Comparison of ENCODE assay signal across 1 cellular context in genomic region chr1:41526956-41527561, GRCh38.
TF ChIP-seq lines count a peak whose summit lies in the region.

No MANE protein-coding gene starts in this region.

TF ChIP-seq in HepG2, 621 proteins besides CTCF, POLR2A, EP300 and RAD21:
- TF ChIP-seq HNRNPLL (IDR thresholded peaks at IDR 0.05; ENCODE audit: low read depth, low read length, poor library complexity, severe bottlenecking) (no peak), NFE2L1 (CRISPR knock-in tag; IDR thresholded peaks at IDR 0.05; ENCODE audit: borderline replicate concordance) (no peak), SMARCC2 (IDR thresholded peaks at IDR 0.05) (no peak), ZNF337 (CRISPR knock-in tag; IDR thresholded peaks at IDR 0.05; ENCODE audit: borderline replicate concordance, low read depth) (no peak), AKAP8 (CRISPR knock-in tag; IDR thresholded peaks at IDR 0.05) (no peak), ZNF367 (CRISPR knock-in tag; IDR thresholded peaks at IDR 0.05; ENCODE audit: borderline replicate concordance) (no peak), CSRNP2 (CRISPR knock-in tag; conservative IDR thresholded peaks at IDR 0.05; ENCODE audit: low read depth) (no peak), XBP1 (CRISPR knock-in tag; IDR thresholded peaks at IDR 0.05) (no peak), KDM1A (CRISPR knock-in tag; IDR thresholded peaks at IDR 0.05) (no peak), POLR2AphosphoS2 (IDR thresholded peaks at IDR 0.05; ENCODE audit: low read depth, low read length) (no peak), ISX (CRISPR knock-in tag; conservative IDR thresholded peaks at IDR 0.05) (no peak), ZNF354B (CRISPR knock-in tag; IDR thresholded peaks at IDR 0.05) (no peak), CCAR2 (optimal IDR thresholded peaks at IDR 0.05; ENCODE audit: low read depth, low read length) (no peak), ZBTB20 (CRISPR knock-in tag; IDR thresholded peaks at IDR 0.05; ENCODE audit: borderline replicate concordance, low read depth) (no peak), TP53 (CRISPR knock-in tag; conservative IDR thresholded peaks at IDR 0.05) (no peak), ZBTB49 (CRISPR knock-in tag; IDR thresholded peaks at IDR 0.05; ENCODE audit: borderline replicate concordance) (no peak), MYNN (CRISPR knock-in tag; IDR thresholded peaks at IDR 0.05; ENCODE audit: low read depth) (no peak), ZNF18 (CRISPR knock-in tag; IDR thresholded peaks at IDR 0.05; ENCODE audit: insufficient replicate concordance) (no peak), ZGPAT (CRISPR knock-in tag; IDR thresholded peaks at IDR 0.05) (no peak)
TF ChIP-seq in HepG2: peak in this region for 0.
